ENCODE assay signal across 23 cellular contexts in genomic region chr3:187401861-187402260, GRCh38.
"Had no signal": no experiment of that assay in that cellular context is flagged by ENCODE, and none has a peak within 500 bp of the region (broad histone marks: within the 10 kb centered on the region; RNA-seq: fewer than 3 reads in every experiment).

No MANE protein-coding gene starts in this region.

- H3K36me3 Mint-ChIP-seq: activated naive CD8-positive, alpha-beta T cell treated with anti-CD3 and anti-CD28 coated beads, Interleukin-2, amount 10 ng/mL, durations not matched to agents 7 days and 5 days; immature natural killer cell; natural killer cell; stimulated activated memory B cell treated with anti-CD40 and anti-IgM and Interleukin-4, amounts not matched to agents 10 μg/mL and 1 μg/mL and 100 μg/mL, for 72 hours had no signal

- H3K9me3 ChIP-seq: gastroesophageal sphincter, neutrophil, pancreas, right lobe of liver, thoracic aorta, upper lobe of left lung had no signal

- H3K4me3 ChIP-seq: coronary artery, gastroesophageal sphincter, heart right ventricle, pancreas, right lobe of liver, thoracic aorta, upper lobe of left lung had no signal

- ATAC-seq: gastroesophageal sphincter; heart right ventricle; natural killer cell; pancreas; right lobe of liver; stimulated activated memory B cell treated with anti-CD40 and anti-IgM and Interleukin-4, amounts not matched to agents 10 μg/mL and 1 μg/mL and 100 μg/mL, for 72 hours had no signal

- H3K4me1 Mint-ChIP-seq: activated CD4-positive, alpha-beta memory T cell treated with anti-CD3 and anti-CD28 coated beads, Interleukin-2, amount 10 ng/mL, durations not matched to agents 7 days and 5 days; activated naive CD8-positive, alpha-beta T cell treated with anti-CD3 and anti-CD28 coated beads, Interleukin-2, amount 10 ng/mL, durations not matched to agents 7 days and 5 days; central memory CD8-positive, alpha-beta T cell; immature natural killer cell; natural killer cell; stimulated activated memory B cell treated with anti-CD40 and anti-IgM and Interleukin-4, amounts not matched to agents 10 μg/mL and 1 μg/mL and 100 μg/mL, for 72 hours had no signal

- H3K9me3 Mint-ChIP-seq: activated CD4-positive, alpha-beta memory T cell treated with anti-CD3 and anti-CD28 coated beads, Interleukin-2, amount 10 ng/mL, durations not matched to agents 7 days and 5 days; activated naive CD8-positive, alpha-beta T cell treated with anti-CD3 and anti-CD28 coated beads, Interleukin-2, amount 10 ng/mL, durations not matched to agents 7 days and 5 days; activated T-helper 2 cell treated with anti-CD3 and anti-CD28 coated beads, Interferon-gamma antibody, Interleukin-2, Interleukin-4, amounts not matched to agents 10 μg/mL and 5 μg/mL and 100 μg/mL, durations not matched to agents 14 hours and 24 hours and 36 hours; central memory CD8-positive, alpha-beta T cell; natural killer cell; stimulated activated memory B cell treated with anti-CD40 and anti-IgM and Interleukin-4, amounts not matched to agents 10 μg/mL and 1 μg/mL and 100 μg/mL, for 72 hours had no signal

- H3K27ac ChIP-seq: coronary artery, gastroesophageal sphincter, heart right ventricle, neutrophil, pancreas, right lobe of liver, thoracic aorta, upper lobe of left lung had no signal

- H3K4me1 ChIP-seq: gastroesophageal sphincter, heart right ventricle, pancreas, right lobe of liver, upper lobe of left lung had no signal

- H3K36me3 ChIP-seq: gastroesophageal sphincter, heart right ventricle, neutrophil, pancreas, right lobe of liver, thoracic aorta, upper lobe of left lung had no signal

- H3K4me3 Mint-ChIP-seq: activated CD4-positive, alpha-beta memory T cell treated with anti-CD3 and anti-CD28 coated beads, Interleukin-2, amount 10 ng/mL, durations not matched to agents 7 days and 5 days; activated naive CD8-positive, alpha-beta T cell treated with anti-CD3 and anti-CD28 coated beads, Interleukin-2, amount 10 ng/mL, durations not matched to agents 7 days and 5 days; central memory CD8-positive, alpha-beta T cell; immature natural killer cell; natural killer cell; stimulated activated memory B cell treated with anti-CD40 and anti-IgM and Interleukin-4, amounts not matched to agents 10 μg/mL and 1 μg/mL and 100 μg/mL, for 72 hours had no signal

- H3K27me3 ChIP-seq: gastroesophageal sphincter, neutrophil, pancreas, right lobe of liver, upper lobe of left lung had no signal

- DNase-seq: activated CD4-positive, alpha-beta memory T cell treated with anti-CD3 and anti-CD28 coated beads, Interleukin-2, amount 10 ng/mL, durations not matched to agents 7 days and 5 days; activated CD4-positive, alpha-beta T cell treated with anti-CD3 and anti-CD28 coated beads for 48 hours; activated CD4-positive, CD25-positive, alpha-beta regulatory T cell; activated naive CD4-positive, alpha-beta T cell treated with Interleukin-2 at 50 U/mL for 16 hours; activated naive CD8-positive, alpha-beta T cell treated with anti-CD3 and anti-CD28 coated beads, Interleukin-2, amount 10 ng/mL, durations not matched to agents 7 days and 5 days; activated T-cell treated with anti-CD3 and anti-CD28 coated beads, Interleukin-2, amount 50 U/mL, for 1 hour; anterior cingulate cortex; erythroblast; heart right ventricle; immature natural killer cell; mesendoderm; natural killer cell; pancreas; right lobe of liver; stimulated activated CD4-positive, alpha-beta T cell treated with anti-CD3 and anti-CD28 coated beads, Interleukin-4, amount 100 ng/mL, for 4 hours; upper lobe of left lung had no signal
